8 cellular contexts compared by ENCODE assay signal in genomic region chr11:62124186-62125113, GRCh38. TPM values are rescaled to one million over a fixed set of nuclear protein-coding genes. Genes with fewer than 3 reads are reported as not detected.
DNase-seq lines count a peak whose midpoint lies in the region; ATAC-seq and TF ChIP-seq lines count a peak whose summit lies in the region.

No MANE protein-coding gene starts in this region.

- peak overlapping the region; percentile 88 to 99 for H3K4me3 Mint-ChIP-seq in stimulated activated naive CD8-positive, alpha-beta T cell treated with anti-CD3 and anti-CD28 coated beads, Interleukin-15, amount 100 ng/mL, for 72 hours

- H3K4me3 ChIP-seq in AG10803 (ENCODE audit: low read length) = peak overlapping the region; percentile 98
- H3K4me3 ChIP-seq in choroid plexus epithelial cell (ENCODE audit: low read depth, low read length) = peak overlapping the region; percentile 80
- peak overlapping the region; percentile 92 to 96 for H3K4me3 ChIP-seq in left lung

- H3K27me3 ChIP-seq in left lung = no peaks in the 10 kb centered on the region

- H3K27ac Mint-ChIP-seq in stimulated activated naive CD8-positive, alpha-beta T cell treated with anti-CD3 and anti-CD28 coated beads, Interleukin-15, amount 100 ng/mL, for 72 hours = peak overlapping the region; percentile 97 to 98

- no peaks in the 10 kb centered on the region for H3K9me3 Mint-ChIP-seq in stimulated activated naive CD8-positive, alpha-beta T cell treated with anti-CD3 and anti-CD28 coated beads, Interleukin-15, amount 100 ng/mL, for 72 hours

- H3K36me3 ChIP-seq in left lung = peaks cover 0 to 14% of the 10 kb centered on the region in 2 donors

- no peaks in the 10 kb centered on the region for H3K9me3 ChIP-seq in left lung

- intact Hi-C loops in left lung (cut with DNase I) = no loop called here

- H3K4me1 ChIP-seq in left lung = peaks cover 14 to 23% of the 10 kb centered on the region in 2 donors

- no peaks in the 10 kb centered on the region for H3K27me3 Mint-ChIP-seq in stimulated activated naive CD8-positive, alpha-beta T cell treated with anti-CD3 and anti-CD28 coated beads, Interleukin-15, amount 100 ng/mL, for 72 hours

- ATAC-seq in GM18502 (IDR thresholded peaks at IDR 0.05; ENCODE audit: poor library complexity, unreplicated experiment) (peak; percentile 39), HG03095 (IDR thresholded peaks at IDR 0.05; ENCODE audit: unreplicated experiment) (peak; percentile 6), left lung (peak; percentile 59)
- peak; percentile 45 for ATAC-seq in stimulated activated naive CD8-positive, alpha-beta T cell treated with anti-CD3 and anti-CD28 coated beads, Interleukin-15, amount 100 ng/mL, for 72 hours

- H3K27ac ChIP-seq in left lung = peak overlapping the region in 1 of 2 donors; percentile 66

- 0 out of 2 replicates have a peak, but pooled peaks have one; percentile 0 for TF ChIP-seq CTCF in AG10803 (conservative IDR thresholded peaks at IDR 0.05; ENCODE audit: low read length)
- TF ChIP-seq CTCF in choroid plexus epithelial cell (conservative IDR thresholded peaks at IDR 0.05; ENCODE audit: low read depth, low read length) = peak; percentile 1
- no peak for TF ChIP-seq CTCF in left lung (IDR thresholded peaks at IDR 0.05)

- H3K4me1 Mint-ChIP-seq in stimulated activated naive CD8-positive, alpha-beta T cell treated with anti-CD3 and anti-CD28 coated beads, Interleukin-15, amount 100 ng/mL, for 72 hours = peaks cover 45% of the 10 kb centered on the region

- DNase-seq in AG10803 (ENCODE audit: low read depth) = peak; percentile 41
- peak; percentile 61 for DNase-seq in RPMI7951 (ENCODE audit: low read depth)
- DNase-seq in choroid plexus epithelial cell (ENCODE audit: low read depth) = peak; percentile 37
- DNase-seq in left lung = peak in 1 of 2 donors; percentile 52
- DNase-seq in stimulated activated naive CD8-positive, alpha-beta T cell treated with anti-CD3 and anti-CD28 coated beads, Interleukin-15, amount 100 ng/mL, for 72 hours = peak; percentile 10 to 43
- DNase-seq in SHP77 treated with DMSO at 0.1 percent for 48 hours (lab: John Stamatoyannopoulos, UW) = no peak

RNA-seq across cellular contexts. Expression of gene INCENP, which starts 0.6 kb away (rescaled TPM):
- 89.0 and 105 TPM in 2 replicates for total RNA-seq in RPMI7951 (2014; rRNA removed; shearing (Covaris generic))
- 10 to 100 TPM; 17.3 to 21.6 TPM for total RNA-seq in left lung

Comparison
In these comparisons a context has a peak if more than half of its experiments do, and no peak if none do; other contexts are left out.
1. CTCF ChIP-seq: peak in AG10803 (single experiment) and choroid plexus epithelial cell (single experiment); none in left lung (0 of 2).
2. ATAC-seq: peak in every context shown above with its lines; median percentile 59 in left lung; 45 in stimulated activated naive CD8-positive, alpha-beta T cell treated with anti-CD3 and anti-CD28 coated beads, Interleukin-15, amount 100 ng/mL, for 72 hours; 39 in GM18502; 6 in HG03095.
3. Peak in every context shown above with its lines, with median percentiles within 50 percentile points of each other: H3K4me3 ChIP-seq.